Comparison of ENCODE assay signal across 8 cellular contexts in the genomic region with DNA sequence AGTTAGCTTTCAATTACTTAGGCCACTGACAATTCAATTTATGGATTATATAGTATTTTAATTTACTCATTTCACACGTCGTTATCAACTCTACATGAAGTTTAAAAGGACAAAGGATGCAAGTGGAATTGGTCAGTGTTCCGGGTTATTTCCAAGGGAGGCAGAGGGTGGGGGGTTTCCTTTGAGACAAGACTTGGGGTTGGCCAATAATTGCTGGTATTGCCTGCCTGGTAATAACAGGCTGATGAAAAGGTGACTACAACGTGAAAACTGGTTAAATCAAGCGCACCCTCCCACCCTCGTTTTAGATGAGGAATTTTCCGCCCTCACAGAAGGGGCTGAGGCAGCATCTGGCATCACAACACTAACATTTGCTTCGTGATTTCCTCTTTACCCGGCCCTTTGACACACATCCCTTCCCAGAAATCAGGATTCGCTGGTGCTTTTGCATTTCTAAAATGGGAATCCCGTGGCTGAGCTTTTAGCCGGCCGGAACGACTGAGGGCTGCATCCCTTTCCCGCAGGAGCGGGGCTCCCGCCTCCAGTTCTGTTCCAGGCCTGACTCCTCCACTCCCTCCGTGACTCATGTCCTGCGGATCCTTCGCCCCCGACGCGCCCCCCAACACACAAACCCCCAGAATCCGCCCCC. TPM values are rescaled to one million over a fixed set of nuclear protein-coding genes. Genes with fewer than 3 reads are reported as not detected.
DNase-seq lines count a peak whose midpoint lies in the region; ATAC-seq, FAIRE-seq and TF ChIP-seq lines count a peak whose summit lies in the region.

No MANE protein-coding gene starts in this region.

- no peak for TF ChIP-seq CTCF in A549 (IDR thresholded peaks at IDR 0.05)
- no peak for TF ChIP-seq CTCF in PC-3 (conservative IDR thresholded peaks at IDR 0.05; ENCODE audit: low read depth, low read length)
- no peak for TF ChIP-seq CTCF in mammary epithelial cell (conservative IDR thresholded peaks at IDR 0.05 in 1 of 2, IDR thresholded peaks at IDR 0.05 in 1 of 2; ENCODE audit: extremely low read depth in 1 of 2, insufficient read depth in 1 of 2, low read depth in 1 of 2, low read length in 2 of 2)
- TF ChIP-seq CTCF in keratinocyte (optimal IDR thresholded peaks at IDR 0.05 in 1 of 3, IDR thresholded peaks at IDR 0.05 in 1 of 3, conservative IDR thresholded peaks at IDR 0.05 in 1 of 3; ENCODE audit: extremely low read depth in 1 of 3, insufficient read depth in 2 of 3, low read length in 3 of 3), result no peak

- H3K27me3 ChIP-seq in PC-3 (ENCODE audit: low read length) (no peaks in the 10 kb centered on the region), mammary epithelial cell (ENCODE audit: insufficient read depth, low read length) (no peaks in the 10 kb centered on the region), keratinocyte (ENCODE audit: control insufficient read depth, extremely low read depth, insufficient read depth, low read length) (no peaks in the 10 kb centered on the region)

- H3K27ac ChIP-seq in A549 (peak overlapping the region; percentile 85 to 88), PC-3 (ENCODE audit: low read length) (peak overlapping the region; percentile 75), mammary epithelial cell (ENCODE audit: insufficient read depth, low read depth, low read length) (peak overlapping the region; percentile 87), keratinocyte (ENCODE audit: control insufficient read depth, insufficient read depth, low read length) (peak overlapping the region; percentile 71)

- no peak for TF ChIP-seq RAD21 in A549 (conservative IDR thresholded peaks at IDR 0.05 in 1 of 2, IDR thresholded peaks at IDR 0.05 in 1 of 2)

- ATAC-seq in A549 (peak; percentile 32 to 41), PC-3 (peak; percentile 4; the same call in 1 of the 2 replicates), GM18868 (IDR thresholded peaks at IDR 0.05; ENCODE audit: unreplicated experiment) (no peak), HG03108 (IDR thresholded peaks at IDR 0.05; ENCODE audit: unreplicated experiment) (no peak)

- dilution Hi-C loops in mammary epithelial cell (cut with HindIII; ENCODE audit: low sequenced_read_pairs) (no loop called here), keratinocyte (cut with MboI; ENCODE audit: extremely low pct_ligation_motif_present, low sequenced_read_pairs) (no loop called here)

- no peak for TF ChIP-seq EP300 in A549 (IDR thresholded peaks at IDR 0.05)

- H3F3A ChIP-seq in PC-3 (ENCODE audit: low read length, unreplicated experiment), result no peaks in the 10 kb centered on the region

- H3K4me2 ChIP-seq in A549, result peak overlapping the region; percentile 93
- peak overlapping the region; percentile 85 for H3K4me2 ChIP-seq in PC-3 (ENCODE audit: low read length)
- H3K4me2 ChIP-seq in mammary epithelial cell (ENCODE audit: insufficient read depth, low read depth, low read length), result peak overlapping the region; percentile 99
- H3K4me2 ChIP-seq in keratinocyte (ENCODE audit: control insufficient read depth, extremely low read depth, insufficient read depth, low read depth, low read length), result peak overlapping the region; percentile 85

- peaks cover 33% of the 10 kb centered on the region for H4K20me1 ChIP-seq in PC-3 (ENCODE audit: low read length)
- H4K20me1 ChIP-seq in mammary epithelial cell (ENCODE audit: insufficient read depth, low read length), result no peaks in the 10 kb centered on the region
- H4K20me1 ChIP-seq in keratinocyte (ENCODE audit: control insufficient read depth, extremely low read depth, insufficient read depth, low read length), result no peaks in the 10 kb centered on the region

- FAIRE-seq in A549 (lab: Jason Lieb, UNC) (no peak), GM12891 (lab: Jason Lieb, UNC) (peak; percentile 81), keratinocyte (lab: Jason Lieb, UNC) (peak; percentile 17)

- POLR2A ChIA-PET in A549 (lab: Yijun Ruan, JAX), result interaction anchor here (0.6 to 4.0 kb wide), 12 partner anchors 8 to 131 kb away, joined by 3 to 32 read pairs (median 4); no protein-coding TSS in a partner anchor
- POLR2A ChIA-PET in PC-3 (lab: Charles Lee; ENCODE audit: unreplicated experiment), result interaction anchor here (0.6 to 1.5 kb wide), 4 partner anchors 8 to 879 kb away, joined by 3 to 23 read pairs (median 5); no protein-coding TSS in a partner anchor

- 16% methylated on average over 17 of the region's 24 CpGs for WGBS in A549 (ENCODE audit: missing lambda C conversion rate)
- 24% methylated on average over 16 of the region's 24 CpGs for WGBS in mammary epithelial cell (ENCODE audit: low coverage, missing lambda C conversion rate)

- H3K9ac ChIP-seq in PC-3 (ENCODE audit: low read length), result peak overlapping the region; percentile 83
- H3K9ac ChIP-seq in mammary epithelial cell (ENCODE audit: insufficient read depth, low read length), result peak overlapping the region; percentile 77
- peak overlapping the region; percentile 82 for H3K9ac ChIP-seq in keratinocyte (ENCODE audit: control insufficient read depth, extremely low read depth, insufficient read depth, low read length)

- DNase-seq in A549 (ENCODE audit: low read depth in 1 of 2, low spot score in 1 of 2) (peak in 1 of 2 experiments; percentile 63), GM12891 (ENCODE audit: insufficient read length, low spot score) (no peak), PC-3 (peak; percentile 50), mammary epithelial cell (no peak), keratinocyte (ENCODE audit: low read depth, low spot score) (no peak)
- peak; percentile 33 to 51 for DNase-seq in stimulated activated CD4-positive, alpha-beta T cell treated with anti-CD3 and anti-CD28 coated beads, Interleukin-2, amount 100 ng/mL, for 24 hours

- H3K9me3 ChIP-seq in A549, result no peaks in the 10 kb centered on the region
- no peaks in the 10 kb centered on the region for H3K9me3 ChIP-seq in PC-3 (ENCODE audit: low read length)
- H3K9me3 ChIP-seq in mammary epithelial cell (replicated peaks; ENCODE audit: insufficient read depth, low read length), result no peaks in the 10 kb centered on the region
- no peaks in the 10 kb centered on the region for H3K9me3 ChIP-seq in keratinocyte (ENCODE audit: control insufficient read depth, low read depth, low read length)

- H3K4me3 ChIP-seq in A549 (peak overlapping the region; percentile 62), PC-3 (ENCODE audit: low read length) (peak overlapping the region; percentile 78), mammary epithelial cell (replicated peaks in 1 of 3; ENCODE audit: insufficient read depth in 1 of 3, low read depth in 2 of 3, low read length in 3 of 3) (peak overlapping the region; percentile 58 to 80 (median 66)), keratinocyte (ENCODE audit: control insufficient read depth in 2 of 3, extremely low read depth in 1 of 3, insufficient read depth in 2 of 3, low read depth in 1 of 3, low read length in 3 of 3) (peak overlapping the region; percentile 51 to 70 (median 67))

- H2AFZ ChIP-seq in PC-3 (ENCODE audit: low read length) (peak overlapping the region; percentile 90), mammary epithelial cell (ENCODE audit: low read depth, low read length) (peak overlapping the region; percentile 97), keratinocyte (ENCODE audit: control insufficient read depth, low read length) (peak overlapping the region; percentile 85)

- in situ Hi-C loops in mammary epithelial cell (cut with MboI; ENCODE audit: low sequenced_read_pairs in 2 of 2), result no loop called here

- H3K79me2 ChIP-seq in PC-3 (ENCODE audit: low read length) (peaks cover 35% of the 10 kb centered on the region), mammary epithelial cell (ENCODE audit: insufficient read depth, low read length) (peaks cover 31% of the 10 kb centered on the region), keratinocyte (ENCODE audit: control insufficient read depth, insufficient read depth, low read length) (peaks cover 12% of the 10 kb centered on the region)

- H3K9me2 ChIP-seq in PC-3 (replicated peaks; ENCODE audit: low read length), result no peaks in the 10 kb centered on the region

- H3K36me3 ChIP-seq in PC-3 (ENCODE audit: low read depth, low read length) (peaks cover 23% of the 10 kb centered on the region), mammary epithelial cell (ENCODE audit: insufficient read depth, low read length) (peaks cover 13% of the 10 kb centered on the region), keratinocyte (ENCODE audit: control insufficient read depth in 2 of 2, extremely low read depth in 1 of 2, insufficient read depth in 2 of 2, low read length in 2 of 2) (peaks cover 6 to 7% of the 10 kb centered on the region in 2 experiments)

- intact Hi-C loops in PC-3 (cut with micrococcal nuclease), result loop anchor here (1.0 to 2.0 kb wide), 3 partner anchors 35 to 66 kb away; no protein-coding TSS in a partner anchor
- intact Hi-C loops in mammary epithelial cell (cut with micrococcal nuclease), result loop anchor here (1.0 kb wide), 1 partner anchor 32 kb away; no protein-coding TSS in a partner anchor

- no peak for TF ChIP-seq POLR2A in A549 (IDR thresholded peaks at IDR 0.05; ENCODE audit: low read length)
- no peak; the same call in 1 of the 2 replicates for TF ChIP-seq POLR2A in GM12891 (IDR thresholded peaks at IDR 0.05; ENCODE audit: low read depth, low read length)

- H3K4me1 ChIP-seq in A549, result peaks cover 21% of the 10 kb centered on the region
- peaks cover 13% of the 10 kb centered on the region for H3K4me1 ChIP-seq in PC-3 (ENCODE audit: insufficient read depth, low read length)
- H3K4me1 ChIP-seq in mammary epithelial cell (ENCODE audit: insufficient read depth, low read length), result peaks cover 22% of the 10 kb centered on the region
- peaks cover 15% of the 10 kb centered on the region for H3K4me1 ChIP-seq in keratinocyte (ENCODE audit: control insufficient read depth, extremely low read depth, insufficient read depth, low read length)

- H3K9me1 ChIP-seq in keratinocyte (ENCODE audit: control insufficient read depth, extremely low read depth, insufficient read depth, low read length), result no peaks in the 10 kb centered on the region

- BruUV-seq in PC-3 (replicated peaks; lab: Mats Ljungman, UMichigan) (TSS peak; percentile 29), mammary epithelial cell (replicated peaks; lab: Mats Ljungman, UMichigan) (no TSS peak)

- CTCF ChIA-PET in A549 (lab: Yijun Ruan, JAX) (interaction anchor here (0.7 to 18.4 kb wide), 9 partner anchors 18 to 151 kb away, joined by 3 to 449 read pairs (median 4); no protein-coding TSS in a partner anchor), PC-3 (lab: Charles Lee) (interaction anchor here (0.7 to 1.5 kb wide), 4 partner anchors 8 to 65 kb away, joined by 3 to 6 read pairs (median 4); no protein-coding TSS in a partner anchor), mammary epithelial cell (lab: Charles Lee; ENCODE audit: low non-redundant PET) (interaction anchor here (0.7 kb wide), 1 partner anchor 120 kb away, joined by 12 read pairs; no protein-coding TSS in a partner anchor)

RNA-seq across cellular contexts. Expression of gene PIM1, which starts 1.0 kb away (rescaled TPM):
- 19.0 and 21.9 TPM in 2 replicates for polyA plus RNA-seq in A549 (2011; rRNA removed)
- polyA plus RNA-seq in A549 (2012; cell fraction: cytosol; rRNA removed), result 24.5 and 35.6 TPM in 2 replicates
- 78.3 and 86.2 TPM in 2 replicates for polyA plus RNA-seq in A549 (2012; cell fraction: nucleus; rRNA removed)
- polyA plus RNA-seq in A549 (2017; fragmentation: RNase III; extraction: RNeasy Plus Mini Kit Qiagen cat#74134 plus additional on column Dnase treatment), result 12.3 to 16.6 TPM (median 15.4 TPM) in 3 replicates
- 28.6 and 29.4 TPM in 2 replicates for polyA minus RNA-seq in A549 (2011; rRNA and poly(A)+ RNA removed)
- polyA plus RNA-seq in GM12891 (2012; ENCODE audit: low read depth, missing spikeins), result 8.5 TPM
- total RNA-seq in PC-3 (2014; rRNA removed), result 74.1 and 93.3 TPM in 2 replicates
- 10 to 100 TPM in 1 of 2 donors, 1 to 10 TPM in 1; 4.7 to 29.6 TPM for total RNA-seq in mammary epithelial cell
- polyA plus RNA-seq in mammary epithelial cell, result 6.3 TPM
- polyA minus RNA-seq in mammary epithelial cell, result 11.7 TPM
- 7.1 to 14.3 TPM (median 10.2 TPM) in 3 replicates for polyA plus RNA-seq in keratinocyte
- polyA plus RNA-seq in keratinocyte (2011; ENCODE audit: low read depth), result 21.0 TPM
- polyA plus RNA-seq in keratinocyte (2011; cell fraction: cytosol; rRNA removed), result 6.8 and 8.2 TPM in 2 replicates
- 19.0 and 19.2 TPM in 2 replicates for polyA plus RNA-seq in keratinocyte (2011; cell fraction: nucleus; rRNA removed)
- 7.6 and 139 TPM in 2 replicates for polyA plus RNA-seq in keratinocyte (2012; ENCODE audit: low replicate concordance)
- 6.4 to 14.5 TPM (median 12.7 TPM) in 3 replicates for polyA minus RNA-seq in keratinocyte
- polyA minus RNA-seq in keratinocyte (2011; cell fraction: cytosol; rRNA and poly(A)+ RNA removed), result 10.2 TPM
- 9.1 and 11.7 TPM in 2 replicates for polyA minus RNA-seq in keratinocyte (2011; cell fraction: nucleus; rRNA and poly(A)+ RNA removed)

Comparison
In these comparisons a context has a peak if more than half of its experiments do, and no peak if none do; other contexts are left out.
1. ATAC-seq: peak in A549 (2 of 2) and PC-3 (single experiment); none in GM18868 (single experiment) and HG03108 (single experiment).
2. DNase-seq: peak in PC-3 (single experiment) and stimulated activated CD4-positive, alpha-beta T cell treated with anti-CD3 and anti-CD28 coated beads, Interleukin-2, amount 100 ng/mL, for 24 hours (2 of 2); none in GM12891 (single experiment), mammary epithelial cell (single experiment) and keratinocyte (single experiment).
3. Peak in every context shown above with its lines, with median percentiles within 50 percentile points of each other: H3K27ac ChIP-seq, H3K4me2 ChIP-seq, H3K4me3 ChIP-seq, H2AFZ ChIP-seq and H3K9ac ChIP-seq.